Comparison of ENCODE assay signal across 2 cellular contexts in the genomic region with DNA sequence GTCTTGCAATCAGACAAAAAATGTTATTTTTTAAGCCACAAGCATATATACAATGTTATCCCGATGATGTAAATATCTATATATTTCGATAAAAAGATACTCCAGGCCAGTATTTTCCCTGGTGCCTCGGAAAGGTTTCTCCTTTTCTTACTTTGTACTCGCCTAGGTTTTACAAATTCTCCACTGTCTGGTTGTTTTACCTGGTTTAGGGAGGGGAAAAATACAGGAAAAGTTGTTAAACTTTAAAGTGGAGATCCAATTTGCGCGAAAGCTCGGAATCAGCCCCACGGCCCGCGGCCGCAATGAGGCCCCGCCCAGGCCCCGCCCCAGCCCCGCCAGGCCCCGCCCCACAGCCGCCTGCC.
TF ChIP-seq lines count a peak whose summit lies in the region.

No MANE protein-coding gene starts in this region.

TF ChIP-seq in A549, 52 proteins besides CTCF, POLR2A, EP300 and RAD21 (continued from another document):
- TF ChIP-seq RCOR1 (IDR thresholded peaks at IDR 0.05; ENCODE audit: low read depth, low read length) (no peak), ZNF302 (CRISPR knock-in tag; IDR thresholded peaks at IDR 0.05) (no peak), FOSL2 (IDR thresholded peaks at IDR 0.05) (no peak), FOSL2 (CRISPR knock-in tag; IDR thresholded peaks at IDR 0.05) (no peak)
TF ChIP-seq in A549: peak in this region for 0.

TF ChIP-seq in IMR-90, 13 proteins besides CTCF, POLR2A, EP300 and RAD21 (continued from another document):
- TF ChIP-seq, protein P1, sequence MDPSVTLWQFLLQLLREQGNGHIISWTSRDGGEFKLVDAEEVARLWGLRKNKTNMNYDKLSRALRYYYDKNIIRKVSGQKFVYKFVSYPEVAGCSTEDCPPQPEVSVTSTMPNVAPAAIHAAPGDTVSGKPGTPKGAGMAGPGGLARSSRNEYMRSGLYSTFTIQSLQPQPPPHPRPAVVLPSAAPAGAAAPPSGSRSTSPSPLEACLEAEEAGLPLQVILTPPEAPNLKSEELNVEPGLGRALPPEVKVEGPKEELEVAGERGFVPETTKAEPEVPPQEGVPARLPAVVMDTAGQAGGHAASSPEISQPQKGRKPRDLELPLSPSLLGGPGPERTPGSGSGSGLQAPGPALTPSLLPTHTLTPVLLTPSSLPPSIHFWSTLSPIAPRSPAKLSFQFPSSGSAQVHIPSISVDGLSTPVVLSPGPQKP (IDR thresholded peaks at IDR 0.05; ENCODE audit: borderline replicate concordance, low read depth, low read length) = no peak
- TF ChIP-seq NFE2L2 (IDR thresholded peaks at IDR 0.05; ENCODE audit: low read depth, low read length) (no peak), MAZ (IDR thresholded peaks at IDR 0.05; ENCODE audit: borderline replicate concordance, low read depth, low read length) (no peak), CEBPB (IDR thresholded peaks at IDR 0.05; ENCODE audit: low read depth, low read length) (no peak), MXI1 (IDR thresholded peaks at IDR 0.05; ENCODE audit: borderline replicate concordance, low read depth, low read length) (no peak), FOS (IDR thresholded peaks at IDR 0.05; ENCODE audit: low read depth, low read length) (no peak), RCOR1 (IDR thresholded peaks at IDR 0.05; ENCODE audit: insufficient replicate concordance, low read length) (no peak), BHLHE40 (IDR thresholded peaks at IDR 0.05; ENCODE audit: low read depth, low read length) (no peak), SMC3 (IDR thresholded peaks at IDR 0.05; ENCODE audit: low read depth, low read length) (no peak), CHD1 (IDR thresholded peaks at IDR 0.05; ENCODE audit: low read depth, low read length) (no peak), RFX5 (IDR thresholded peaks at IDR 0.05; ENCODE audit: low read depth, low read length) (no peak), MAFK (IDR thresholded peaks at IDR 0.05; ENCODE audit: low read depth, low read length) (no peak)
